32 cellular contexts compared by ENCODE assay signal in the genomic region with DNA sequence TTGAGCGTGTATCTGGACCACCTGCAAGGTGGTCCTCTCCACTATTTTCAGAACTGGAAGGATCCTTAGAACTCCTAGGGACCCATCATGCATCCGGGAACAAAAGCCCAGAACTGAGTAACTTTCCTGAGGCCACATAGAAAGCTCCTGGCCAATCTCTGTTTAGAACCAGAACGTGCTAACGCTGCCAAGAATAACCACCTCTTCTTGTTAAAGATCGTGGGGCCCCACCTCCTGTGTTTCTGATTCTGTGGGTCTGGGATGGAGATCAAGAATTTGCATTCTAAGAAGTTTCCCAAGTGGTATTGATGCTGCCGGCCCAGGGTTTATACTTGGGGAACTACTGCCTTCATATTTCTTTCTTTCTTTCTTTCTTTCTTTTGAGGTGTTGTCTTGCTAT. TPM values are rescaled to one million over a fixed set of nuclear protein-coding genes. Genes with fewer than 3 reads are reported as not detected.
DNase-seq lines count a peak whose midpoint lies in the region; ATAC-seq and TF ChIP-seq lines count a peak whose summit lies in the region.
"Had no signal": no experiment of that assay in that cellular context is flagged by ENCODE, and none has a peak within 500 bp of the region (broad histone marks: within the 10 kb centered on the region; RNA-seq: fewer than 3 reads in every experiment).

No MANE protein-coding gene starts in this region.

- DNase-seq in AG09319 (ENCODE audit: extremely low read depth, low read depth) (peak; percentile 10), HFFc6 (peak; percentile 22), choroid plexus epithelial cell (ENCODE audit: low read depth) (peak; percentile 68), naive B cell (no peak), NCI-H1436 treated with DMSO at 0.1 percent for 48 hours (lab: John Stamatoyannopoulos, UW) (no peak), UCSD-AML1 (lab: John Stamatoyannopoulos, UW; ENCODE audit: unreplicated experiment) (no peak), T-helper 1 cell (no peak)
- DNase-seq in stimulated activated CD4-positive, alpha-beta T cell treated with anti-CD3 and anti-CD28 coated beads, Interleukin-15, amount 100 ng/mL, for 24 hours = no peak
- DNase-seq: activated CD4-positive, alpha-beta T cell treated with anti-CD3 and anti-CD28 coated beads, Interleukin-2, amount 10 ng/mL, durations not matched to agents 7 days and 5 days; activated gamma-delta T cell treated with Interleukin-2 at 50 U/mL for 16 hours; activated naive CD8-positive, alpha-beta T cell treated with anti-CD3 and anti-CD28 coated beads, Interleukin-2, amount 50 U/mL, for 24 hours; activated T-cell treated with anti-CD3 and anti-CD28 coated beads, Interleukin-2, amount 50 U/mL, for 24 hours; colonic mucosa; COR-L47; effector memory CD4-positive, alpha-beta T cell; hippocampal formation; immature natural killer cell; Kasumi-1; left lung; MV-4-11; NCI-H1694 treated with DMSO at 0.1 percent for 48 hours; NCI-H524 treated with DMSO at 0.1 percent for 48 hours; NK-92 treated with Interleukin-12 subunit alpha and Interleukin-12 subunit beta, amount 100 ng/mL, for 24 hours; PC-9; SHP77; sigmoid colon; stomach; tibial artery had no signal

- TF ChIP-seq CTCF in AG09319 (IDR thresholded peaks at IDR 0.05; ENCODE audit: low read depth, low read length) = no peak
- no peak for TF ChIP-seq CTCF in HFFc6 (IDR thresholded peaks at IDR 0.05)
- no peak for TF ChIP-seq CTCF in choroid plexus epithelial cell (conservative IDR thresholded peaks at IDR 0.05; ENCODE audit: low read depth, low read length)

- peaks cover 8% of the 10 kb centered on the region for H3K4me1 Mint-ChIP-seq in HFFc6 (ENCODE audit: low read depth)
- peaks cover 33 to 63% (median 56%) of the 10 kb centered on the region in 3 donors for H3K4me1 Mint-ChIP-seq in naive B cell
- H3K4me1 Mint-ChIP-seq: activated CD4-positive, alpha-beta T cell treated with anti-CD3 and anti-CD28 coated beads, Interleukin-2, amount 10 ng/mL, durations not matched to agents 7 days and 5 days; immature natural killer cell had no signal

- no peak for ATAC-seq in naive B cell (ENCODE audit: low read depth in 2 of 2)
- ATAC-seq: activated naive CD8-positive, alpha-beta T cell treated with anti-CD3 and anti-CD28 coated beads, Interleukin-2, amount 50 U/mL, for 24 hours; gastroesophageal sphincter; left lung had no signal

- peaks cover 36% of the 10 kb centered on the region for H3K27me3 Mint-ChIP-seq in HFFc6 (ENCODE audit: insufficient read depth)
- peaks cover 0 to 7% (median 5%) of the 10 kb centered on the region in 3 donors for H3K27me3 Mint-ChIP-seq in naive B cell

- H3K4me3 Mint-ChIP-seq in HFFc6 (no peak overlapping the region), naive B cell (no peak overlapping the region)
- H3K4me3 Mint-ChIP-seq: activated CD4-positive, alpha-beta T cell treated with anti-CD3 and anti-CD28 coated beads, Interleukin-2, amount 10 ng/mL, durations not matched to agents 7 days and 5 days; activated naive CD8-positive, alpha-beta T cell treated with anti-CD3 and anti-CD28 coated beads, Interleukin-2, amount 50 U/mL, for 24 hours; activated T-cell treated with anti-CD3 and anti-CD28 coated beads, Interleukin-2, amount 50 U/mL, for 24 hours; immature natural killer cell had no signal

- no peaks in the 10 kb centered on the region for H3K9me3 Mint-ChIP-seq in HFFc6
- no peaks in the 10 kb centered on the region for H3K9me3 Mint-ChIP-seq in naive B cell
- H3K9me3 Mint-ChIP-seq: activated CD4-positive, alpha-beta T cell treated with anti-CD3 and anti-CD28 coated beads, Interleukin-2, amount 10 ng/mL, durations not matched to agents 7 days and 5 days; activated naive CD8-positive, alpha-beta T cell treated with anti-CD3 and anti-CD28 coated beads, Interleukin-2, amount 50 U/mL, for 24 hours; activated T-cell treated with anti-CD3 and anti-CD28 coated beads, Interleukin-2, amount 50 U/mL, for 24 hours; immature natural killer cell had no signal

- H3K27ac Mint-ChIP-seq in HFFc6 (no peak overlapping the region), naive B cell (peak overlapping the region in 4 of 6 donors; percentile 60 to 90 (median 84))
- H3K27ac Mint-ChIP-seq: activated CD4-positive, alpha-beta T cell treated with anti-CD3 and anti-CD28 coated beads, Interleukin-2, amount 10 ng/mL, durations not matched to agents 7 days and 5 days; activated naive CD8-positive, alpha-beta T cell treated with anti-CD3 and anti-CD28 coated beads, Interleukin-2, amount 50 U/mL, for 24 hours; activated T-cell treated with anti-CD3 and anti-CD28 coated beads, Interleukin-2, amount 50 U/mL, for 24 hours; progenitor cell of endocrine pancreas had no signal

- H3K36me3 Mint-ChIP-seq in HFFc6 (ENCODE audit: low read depth) = no peaks in the 10 kb centered on the region
- H3K36me3 Mint-ChIP-seq in naive B cell = peaks cover 11 to 12% of the 10 kb centered on the region in 2 donors

- no peak overlapping the region for H3K4me3 ChIP-seq in choroid plexus epithelial cell (ENCODE audit: low read depth, low read length)
- H3K4me3 ChIP-seq: A549, BLaER1, colonic mucosa, gastroesophageal sphincter, left lung, PC-9, sigmoid colon, stomach, tibial artery had no signal

RNA-seq across cellular contexts. Expression of a gene that starts 13.3 kb away (rescaled TPM):
- total RNA-seq in HFFc6 (2021; fragmentation: NEBNext Ultra II Directional; extraction: Animal tissue kit (Norgen Biotek cat#: 25700)) = 1 to 10 TPM in 2 of 6 experiments, under 1 TPM in 4; 0.34 to 3.6 (median 0.62) TPM
- polyA plus RNA-seq in naive B cell (ENCODE audit: low read depth in 6 of 6) = 100 to 1,000 TPM; 273 to 368 (median 312) TPM

RNA-seq across cellular contexts. Expression of a gene that starts 41.6 kb away (rescaled TPM):
- total RNA-seq in HFFc6 (2021; fragmentation: NEBNext Ultra II Directional; extraction: Animal tissue kit (Norgen Biotek cat#: 25700)) = 10 to 100 TPM; 15.3 to 25.1 (median 23.2) TPM
- 10 to 100 TPM; 13.8 to 39.3 (median 27.3) TPM for polyA plus RNA-seq in naive B cell (ENCODE audit: low read depth in 6 of 6)

Comparison
In these comparisons a context has a peak if more than half of its experiments do, and no peak if none do; other contexts are left out.
1. DNase-seq: peak in AG09319 (single experiment), HFFc6 (single experiment) and choroid plexus epithelial cell (single experiment); none in naive B cell (single experiment), stimulated activated CD4-positive, alpha-beta T cell treated with anti-CD3 and anti-CD28 coated beads, Interleukin-15, amount 100 ng/mL, for 24 hours (single experiment), NCI-H1436 treated with DMSO at 0.1 percent for 48 hours (single experiment), UCSD-AML1 (single experiment) and T-helper 1 cell (0 of 5).